In genomic region chr2:239918749-239919148, GRCh38 we compare ENCODE assay signal across 19 cellular contexts.
DNase-seq lines count a peak whose midpoint lies in the region; ATAC-seq and TF ChIP-seq lines count a peak whose summit lies in the region.
"Had no signal": no experiment of that assay in that cellular context is flagged by ENCODE, and none has a peak within 500 bp of the region (broad histone marks: within the 10 kb centered on the region; RNA-seq: fewer than 3 reads in every experiment).

No MANE protein-coding gene starts in this region.

- no peak overlapping the region for H3K4me3 ChIP-seq in colonic mucosa
- H3K4me3 ChIP-seq in lower lobe of right lung = no peak overlapping the region
- no peak overlapping the region for H3K4me3 ChIP-seq in psoas muscle

- H3K27me3 ChIP-seq in colonic mucosa = no peaks in the 10 kb centered on the region
- H3K27me3 ChIP-seq in lower lobe of right lung (ENCODE audit: low read depth) = peaks cover 5% of the 10 kb centered on the region
- no peaks in the 10 kb centered on the region for H3K27me3 ChIP-seq in psoas muscle (ENCODE audit: insufficient read depth in 3 of 3, low read length in 2 of 3)

- peak; percentile 50 for DNase-seq in activated effector memory CD4-positive, alpha-beta T cell treated with anti-CD3 and anti-CD28 coated beads, Interleukin-2, amount 50 U/mL, for 16 hours
- DNase-seq in activated effector memory CD4-positive, alpha-beta T cell treated with Interleukin-2 at 50 U/mL for 16 hours = no peak
- DNase-seq in colonic mucosa (peak; percentile 6), mesenteric fat pad (ENCODE audit: low spot score) (peak; percentile 71), type B pancreatic cell (ENCODE audit: extremely low spot score, unreplicated experiment) (peak; percentile 52), lower lobe of right lung (no peak), psoas muscle (no peak)
- DNase-seq: BE2C, DMS79, HFFc6, NCI-H1105, NCI-H146, NCI-H2029, NCI-H2171 treated with DMSO at 0.1 percent for 48 hours, NCI-H524 treated with DMSO at 0.1 percent for 48 hours, NCI-H82 had no signal

- H3K4me1 Mint-ChIP-seq in type B pancreatic cell (ENCODE audit: unreplicated experiment) = no peaks in the 10 kb centered on the region
- H3K4me1 Mint-ChIP-seq: IgD-negative memory B cell had no signal

- H3K9me3 Mint-ChIP-seq in type B pancreatic cell = no peaks in the 10 kb centered on the region

- H3K4me3 Mint-ChIP-seq in type B pancreatic cell = no peak overlapping the region
- H3K4me3 Mint-ChIP-seq: HFFc6 had no signal

- intact Hi-C loops in colonic mucosa (cut with DNase I) (no loop called here), lower lobe of right lung (cut with DNase I) (no loop called here), psoas muscle (cut with DNase I) (no loop called here)

- no peak for TF ChIP-seq CTCF in colonic mucosa (IDR thresholded peaks at IDR 0.05)
- no peak for TF ChIP-seq CTCF in type B pancreatic cell (conservative IDR thresholded peaks at IDR 0.05)
- TF ChIP-seq CTCF in lower lobe of right lung (IDR thresholded peaks at IDR 0.05) = no peak
- no peak for TF ChIP-seq CTCF in psoas muscle (IDR thresholded peaks at IDR 0.05)

- no peak overlapping the region for H3K27ac Mint-ChIP-seq in type B pancreatic cell
- H3K27ac Mint-ChIP-seq: HFFc6, IgD-negative memory B cell had no signal

- H3K9me3 ChIP-seq in colonic mucosa (no peaks in the 10 kb centered on the region), lower lobe of right lung (peaks cover 24% of the 10 kb centered on the region), psoas muscle (no peaks in the 10 kb centered on the region)

- no peak overlapping the region for H3K9ac ChIP-seq in colonic mucosa (ENCODE audit: low read depth in 2 of 2, low read length in 2 of 2)

- WGBS in psoas muscle, 3 donors = 94 to 97% (median 95%) methylated on average over 9 of the region's 9 CpGs

- no peak overlapping the region for H3K27ac ChIP-seq in colonic mucosa
- H3K27ac ChIP-seq in lower lobe of right lung = no peak overlapping the region
- no peak overlapping the region for H3K27ac ChIP-seq in psoas muscle

- no peaks in the 10 kb centered on the region for H3K36me3 ChIP-seq in colonic mucosa
- no peaks in the 10 kb centered on the region for H3K36me3 ChIP-seq in lower lobe of right lung
- no peaks in the 10 kb centered on the region for H3K36me3 ChIP-seq in psoas muscle (ENCODE audit: insufficient read depth in 1 of 2, low read depth in 1 of 2)
- H3K36me3 ChIP-seq: BE2C had no signal

- no peaks in the 10 kb centered on the region for H3K36me3 Mint-ChIP-seq in type B pancreatic cell

- H3K27me3 Mint-ChIP-seq in type B pancreatic cell = no peaks in the 10 kb centered on the region

- ATAC-seq in lower lobe of right lung (no peak), GM18519 (IDR thresholded peaks at IDR 0.05; ENCODE audit: low FRiP score, unreplicated experiment) (no peak), psoas muscle (no peak)
- ATAC-seq: Panc1 had no signal

- H3K4me1 ChIP-seq in colonic mucosa = no peaks in the 10 kb centered on the region
- H3K4me1 ChIP-seq in lower lobe of right lung = no peaks in the 10 kb centered on the region
- peaks cover 6% of the 10 kb centered on the region for H3K4me1 ChIP-seq in psoas muscle
- H3K4me1 ChIP-seq: BE2C had no signal

Comparison
In these comparisons a context has a peak if more than half of its experiments do, and no peak if none do; other contexts are left out.
1. DNase-seq: peak in activated effector memory CD4-positive, alpha-beta T cell treated with anti-CD3 and anti-CD28 coated beads, Interleukin-2, amount 50 U/mL, for 16 hours (single experiment), colonic mucosa (single experiment), mesenteric fat pad (single experiment) and type B pancreatic cell (single experiment); none in activated effector memory CD4-positive, alpha-beta T cell treated with Interleukin-2 at 50 U/mL for 16 hours (single experiment), lower lobe of right lung (single experiment) and psoas muscle (0 of 2).